18 cellular contexts compared by ENCODE assay signal in the genomic region with DNA sequence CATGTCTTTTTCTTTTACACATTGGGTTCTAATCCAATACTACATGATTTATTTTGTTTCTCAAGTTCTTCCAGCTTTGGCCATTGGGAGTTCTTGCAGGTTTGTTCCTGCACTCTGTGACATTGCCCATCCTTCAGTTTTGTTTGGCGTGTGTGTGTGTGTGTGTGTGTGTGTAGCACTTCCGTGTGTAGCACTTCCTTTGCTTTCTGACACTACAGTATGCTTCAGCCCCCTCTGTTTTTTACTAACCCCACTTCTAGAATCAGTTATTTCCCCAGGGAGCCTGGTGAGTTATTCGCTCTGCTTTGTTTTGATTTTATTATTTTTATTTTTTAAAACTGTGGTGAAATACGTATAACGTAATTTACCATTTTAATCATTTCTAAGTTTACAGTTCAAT.
DNase-seq lines count a peak whose midpoint lies in the region; ATAC-seq and FAIRE-seq lines count a peak whose summit lies in the region.
"Had no signal": no experiment of that assay in that cellular context is flagged by ENCODE, and none has a peak within 500 bp of the region (broad histone marks: within the 10 kb centered on the region; RNA-seq: fewer than 3 reads in every experiment).

No MANE protein-coding gene starts in this region.

- ATAC-seq in activated T-cell treated with anti-CD3 and anti-CD28 coated beads, Interleukin-2, amount 50 U/mL, for 72 hours (replicated peaks in 1 of 2): no peak
- peak; percentile 45 for ATAC-seq in stimulated activated memory B cell treated with anti-CD40 and anti-IgM and Interleukin-4, amounts not matched to agents 10 μg/mL and 1 μg/mL and 100 μg/mL, for 72 hours
- ATAC-seq in GM18511 (IDR thresholded peaks at IDR 0.05; ENCODE audit: unreplicated experiment) (no peak), HG03139 (IDR thresholded peaks at IDR 0.05; ENCODE audit: unreplicated experiment) (no peak)
- ATAC-seq: HepG2 had no signal

- H3K4me1 Mint-ChIP-seq in activated T-cell treated with anti-CD3 and anti-CD28 coated beads, Interleukin-2, amount 50 U/mL, for 72 hours (ENCODE audit: low read depth): peaks cover 50% of the 10 kb centered on the region
- peaks cover 42% of the 10 kb centered on the region for H3K4me1 Mint-ChIP-seq in stimulated activated memory B cell treated with anti-CD40 and anti-IgM and Interleukin-4, amounts not matched to agents 10 μg/mL and 1 μg/mL and 100 μg/mL, for 72 hours

- H3K4me3 Mint-ChIP-seq in activated T-cell treated with anti-CD3 and anti-CD28 coated beads, Interleukin-2, amount 50 U/mL, for 72 hours: no peak overlapping the region
- H3K4me3 Mint-ChIP-seq in stimulated activated memory B cell treated with anti-CD40 and anti-IgM and Interleukin-4, amounts not matched to agents 10 μg/mL and 1 μg/mL and 100 μg/mL, for 72 hours: no peak overlapping the region
- H3K4me3 Mint-ChIP-seq: CD4-positive, alpha-beta memory T cell had no signal

- H3K36me3 Mint-ChIP-seq in activated T-cell treated with anti-CD3 and anti-CD28 coated beads, Interleukin-2, amount 50 U/mL, for 72 hours (ENCODE audit: insufficient read depth in 2 of 2): peaks cover 4 to 48% of the 10 kb centered on the region in 2 donors
- peaks cover 65% of the 10 kb centered on the region for H3K36me3 Mint-ChIP-seq in stimulated activated memory B cell treated with anti-CD40 and anti-IgM and Interleukin-4, amounts not matched to agents 10 μg/mL and 1 μg/mL and 100 μg/mL, for 72 hours

- no peaks in the 10 kb centered on the region for H3K9me3 Mint-ChIP-seq in activated T-cell treated with anti-CD3 and anti-CD28 coated beads, Interleukin-2, amount 50 U/mL, for 72 hours
- no peaks in the 10 kb centered on the region for H3K9me3 Mint-ChIP-seq in stimulated activated memory B cell treated with anti-CD40 and anti-IgM and Interleukin-4, amounts not matched to agents 10 μg/mL and 1 μg/mL and 100 μg/mL, for 72 hours
- H3K9me3 Mint-ChIP-seq: CD4-positive, alpha-beta memory T cell had no signal

- DNase-seq in activated T-cell treated with anti-CD3 and anti-CD28 coated beads, Interleukin-2, amount 50 U/mL, for 72 hours: no peak
- DNase-seq in activated T-cell treated with anti-CD3 and anti-CD28 coated beads, Interleukin-2, amount 50 U/mL, for 1 hour: no peak
- DNase-seq in GM19239 (ENCODE audit: insufficient read length, low spot score) (no peak), dermis blood vessel endothelial cell (peak; percentile 55), cortex of kidney (lab: John Stamatoyannopoulos, UW) (no peak)
- DNase-seq: CD4-positive, alpha-beta memory T cell; GF-D8; Karpas-422; MM.1S; NCI-H187 treated with DMSO at 0.1 percent for 48 hours; NCI-H748 treated with DMSO at 0.1 percent for 48 hours; OCI-M1 had no signal

- peak overlapping the region; percentile 16 for H3K27ac Mint-ChIP-seq in activated T-cell treated with anti-CD3 and anti-CD28 coated beads, Interleukin-2, amount 50 U/mL, for 72 hours
- peak overlapping the region; percentile 35 for H3K27ac Mint-ChIP-seq in stimulated activated memory B cell treated with anti-CD40 and anti-IgM and Interleukin-4, amounts not matched to agents 10 μg/mL and 1 μg/mL and 100 μg/mL, for 72 hours

- no peaks in the 10 kb centered on the region for H3K27me3 Mint-ChIP-seq in activated T-cell treated with anti-CD3 and anti-CD28 coated beads, Interleukin-2, amount 50 U/mL, for 72 hours (ENCODE audit: low read depth)
- no peaks in the 10 kb centered on the region for H3K27me3 Mint-ChIP-seq in stimulated activated memory B cell treated with anti-CD40 and anti-IgM and Interleukin-4, amounts not matched to agents 10 μg/mL and 1 μg/mL and 100 μg/mL, for 72 hours
- H3K27me3 Mint-ChIP-seq: CD4-positive, alpha-beta memory T cell had no signal

- peak; percentile 37 for FAIRE-seq in GM19239 (lab: Jason Lieb, UNC)
- FAIRE-seq: D721Med, H54, HepG2 had no signal
